Comparison of ENCODE assay signal across 32 cellular contexts in the genomic region with DNA sequence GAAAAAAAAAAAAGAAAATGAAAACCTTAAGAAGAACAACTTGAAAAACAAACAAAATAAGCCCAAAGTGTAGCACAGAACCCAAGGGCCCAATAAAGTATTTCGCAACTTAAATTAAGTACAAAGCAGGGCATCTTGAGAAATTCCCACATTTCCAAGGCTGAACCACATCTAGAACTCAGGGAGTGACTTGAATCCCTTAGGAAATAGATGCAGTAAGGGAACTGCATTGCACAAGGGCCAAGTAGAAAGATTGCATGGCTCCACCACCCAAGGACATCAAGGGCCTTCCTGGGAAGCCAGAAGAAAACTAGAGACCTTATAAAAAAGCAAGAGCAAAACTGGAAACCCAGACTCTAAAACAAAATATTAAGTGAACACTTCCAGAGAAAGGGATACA.
DNase-seq lines count a peak whose midpoint lies in the region; ATAC-seq and TF ChIP-seq lines count a peak whose summit lies in the region.
"Had no signal": no experiment of that assay in that cellular context is flagged by ENCODE, and none has a peak within 500 bp of the region (broad histone marks: within the 10 kb centered on the region; RNA-seq: fewer than 3 reads in every experiment).

No MANE protein-coding gene starts in this region.

- peak; percentile 66 for ATAC-seq in Right ventricle myocardium superior (ENCODE audit: poor library complexity)
- ATAC-seq in psoas muscle = peak in 3 of 4 donors; percentile 19 to 68 (median 30)
- ATAC-seq in HG03442 (IDR thresholded peaks at IDR 0.05; ENCODE audit: unreplicated experiment) = no peak
- ATAC-seq in HG03521 (IDR thresholded peaks at IDR 0.05; ENCODE audit: unreplicated experiment) = no peak
- ATAC-seq: HCT116, left colon, T-helper 17 cell had no signal

- no peaks in the 10 kb centered on the region for H3K27me3 ChIP-seq in psoas muscle (ENCODE audit: insufficient read depth in 3 of 3, low read length in 2 of 3)
- H3K27me3 ChIP-seq: sigmoid colon, upper lobe of left lung had no signal

- no peak for TF ChIP-seq CTCF in psoas muscle (IDR thresholded peaks at IDR 0.05)

- H3K4me1 ChIP-seq in psoas muscle = no peaks in the 10 kb centered on the region
- H3K4me1 ChIP-seq: parathyroid adenoma, upper lobe of left lung had no signal

- intact Hi-C loops in Right ventricle myocardium superior (cut with DNase I) = no loop called here
- intact Hi-C loops in cardiac septum (cut with DNase I) = no loop called here
- intact Hi-C loops in psoas muscle (cut with DNase I) = no loop called here

- DNase-seq in Right ventricle myocardium superior = no peak
- DNase-seq in cardiac septum (ENCODE audit: low spot score) = no peak
- peak; percentile 83 for DNase-seq in fibroblast of gingiva (ENCODE audit: low read depth)
- DNase-seq in psoas muscle = no peak
- no peak for DNase-seq in DMS114 treated with DMSO at 0.1 percent for 48 hours (lab: John Stamatoyannopoulos, UW; ENCODE audit: unreplicated experiment)
- no peak for DNase-seq in NCI-H2227 (lab: John Stamatoyannopoulos, UW; ENCODE audit: unreplicated experiment)
- DNase-seq: activated CD4-positive, alpha-beta T cell treated with anti-CD3 and anti-CD28 coated beads, Interleukin-2, amount 50 U/mL, for 48 hours; activated gamma-delta T cell treated with Interleukin-2 at 50 U/mL for 16 hours; activated naive CD8-positive, alpha-beta T cell treated with anti-CD3 and anti-CD28 coated beads, Interleukin-2, amount 10 ng/mL, durations not matched to agents 7 days and 5 days; activated T-cell treated with anti-CD3 and anti-CD28 coated beads, Interleukin-2, amount 50 U/mL, for 48 hours; Calu3; CD4-positive, CD25-positive, alpha-beta regulatory T cell; DMS79 treated with DMSO at 0.1 percent for 48 hours; erythroblast; GF-D8; hippocampal formation; immature natural killer cell; left colon; NCI-H1092; NCI-H1694; NCI-H2171; NCI-H510A; sigmoid colon; SK-N-SH; stimulated activated CD4-positive, alpha-beta T cell treated with anti-CD3 and anti-CD28 coated beads, Interleukin-4, amount 100 ng/mL, for 4 hours; substantia nigra; T-helper 17 cell; upper lobe of left lung had no signal

- H3K4me3 ChIP-seq in psoas muscle = no peak overlapping the region
- H3K4me3 ChIP-seq: sigmoid colon, upper lobe of left lung had no signal

- 92 to 96% (median 94%) methylated on average over 1 of the region's 1 CpG for WGBS in psoas muscle, 3 donors

- H3K36me3 ChIP-seq in psoas muscle (ENCODE audit: insufficient read depth in 1 of 2, low read depth in 1 of 2) = no peaks in the 10 kb centered on the region
- H3K36me3 ChIP-seq: sigmoid colon, upper lobe of left lung had no signal

- no peak overlapping the region for H3K27ac ChIP-seq in psoas muscle
- H3K27ac ChIP-seq: parathyroid adenoma, upper lobe of left lung had no signal

- H3K9me3 ChIP-seq in psoas muscle = no peaks in the 10 kb centered on the region
- H3K9me3 ChIP-seq: sigmoid colon, SK-N-SH, upper lobe of left lung had no signal

Comparison
In these comparisons a context has a peak if more than half of its experiments do, and no peak if none do; other contexts are left out.
1. ATAC-seq: peak in Right ventricle myocardium superior (single experiment) and psoas muscle (3 of 4); none in HG03442 (single experiment) and HG03521 (single experiment).